In the genomic region with DNA sequence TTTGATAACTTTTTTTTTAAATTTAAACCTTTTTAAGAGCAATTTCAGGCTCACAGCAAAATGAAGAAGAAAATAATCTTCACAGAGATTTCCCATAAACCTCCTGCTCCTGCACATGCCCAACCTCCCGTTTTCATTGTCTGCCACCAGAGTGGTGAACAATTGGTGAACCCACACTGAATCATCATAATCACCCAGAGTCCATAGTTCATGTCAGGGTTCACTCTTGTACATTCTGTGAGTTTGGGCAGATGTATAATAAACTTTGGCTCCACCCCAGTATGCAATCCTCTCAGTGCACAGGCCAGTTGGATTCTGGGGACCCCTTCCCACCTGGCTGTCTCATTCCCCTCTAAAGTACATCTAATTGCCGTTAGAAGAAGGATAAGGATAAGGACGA, we compare ENCODE assay signal across 34 cellular contexts. TPM values are rescaled to one million over a fixed set of nuclear protein-coding genes. Genes with fewer than 3 reads are reported as not detected.
"Had no signal": no experiment of that assay in that cellular context is flagged by ENCODE, and none has a peak within 500 bp of the region (broad histone marks: within the 10 kb centered on the region; RNA-seq: fewer than 3 reads in every experiment).

No MANE protein-coding gene starts in this region.

- H3K9me3 Mint-ChIP-seq: activated CD4-positive, alpha-beta memory T cell treated with anti-CD3 and anti-CD28 coated beads, Interleukin-2, amount 10 ng/mL, durations not matched to agents 7 days and 5 days; activated CD4-positive, alpha-beta T cell treated with anti-CD3 and anti-CD28 coated beads, Interleukin-2, amount 10 ng/mL, durations not matched to agents 7 days and 5 days; activated naive CD4-positive, alpha-beta T cell treated with anti-CD3 and anti-CD28 coated beads, Interleukin-2, amount 10 ng/mL, durations not matched to agents 7 days and 5 days; activated naive CD4-positive, alpha-beta T cell treated with anti-CD3 and anti-CD28 coated beads, Interleukin-2, amount 50 U/mL, for 72 hours; activated naive CD8-positive, alpha-beta T cell treated with anti-CD3 and anti-CD28 coated beads, Interleukin-2, amount 10 ng/mL, durations not matched to agents 7 days and 5 days; activated T-cell treated with anti-CD3 and anti-CD28 coated beads, Interleukin-2, amount 50 U/mL, for 24 hours; activated T-cell treated with anti-CD3 and anti-CD28 coated beads, Interleukin-2, amount 50 U/mL, for 72 hours; central memory CD8-positive, alpha-beta T cell; dendritic cell treated with granulocyte-macrophage colony-stimulating factor and Interleukin-4, amounts not matched to agents 40 ng/mL and 50 ng/mL, for 4 days; effector memory CD8-positive, alpha-beta T cell had no signal

- DNase-seq: activated CD4-positive, alpha-beta memory T cell treated with anti-CD3 and anti-CD28 coated beads, Interleukin-2, amount 10 ng/mL, durations not matched to agents 7 days and 5 days; activated CD4-positive, alpha-beta T cell treated with anti-CD3 and anti-CD28 coated beads for 1 hour; activated CD4-positive, alpha-beta T cell treated with anti-CD3 and anti-CD28 coated beads for 4 hours; activated CD4-positive, alpha-beta T cell treated with anti-CD3 and anti-CD28 coated beads, Interleukin-2, amount 10 ng/mL, durations not matched to agents 7 days and 5 days; activated CD4-positive, alpha-beta T cell treated with anti-CD3 and anti-CD28 coated beads, Interleukin-2, amount 50 U/mL, for 4 hours; activated CD8-positive, alpha-beta memory T cell treated with anti-CD3 and anti-CD28 coated beads, Interleukin-2, amount 50 U/mL, for 48 hours; activated gamma-delta T cell; activated naive CD4-positive, alpha-beta T cell; activated naive CD4-positive, alpha-beta T cell treated with anti-CD3 and anti-CD28 coated beads, Interleukin-2, amount 10 ng/mL, durations not matched to agents 7 days and 5 days; activated naive CD8-positive, alpha-beta T cell treated with anti-CD3 and anti-CD28 coated beads, Interleukin-2, amount 10 ng/mL, durations not matched to agents 7 days and 5 days; activated T-cell treated with anti-CD3 and anti-CD28 coated beads for 4 hours; activated T-cell treated with anti-CD3 and anti-CD28 coated beads, Interleukin-2, amount 50 U/mL, for 24 hours; activated T-cell treated with anti-CD3 and anti-CD28 coated beads, Interleukin-2, amount 50 U/mL, for 72 hours; brain microvascular endothelial cell; effector CD4-positive, alpha-beta T cell; effector memory CD8-positive, alpha-beta T cell; esophagus squamous epithelium; foreskin melanocyte; heart right ventricle; T-helper 2 cell had no signal

- H3K9me3 ChIP-seq: esophagus squamous epithelium, gastroesophageal sphincter, heart right ventricle had no signal

- H3K27ac ChIP-seq: brain microvascular endothelial cell, coronary artery, epithelial cell of prostate, esophagus squamous epithelium, gastroesophageal sphincter, heart right ventricle had no signal

- H3K4me1 ChIP-seq: esophagus squamous epithelium, gastroesophageal sphincter, heart right ventricle had no signal

- H3K27ac Mint-ChIP-seq: activated CD4-positive, alpha-beta memory T cell treated with anti-CD3 and anti-CD28 coated beads, Interleukin-2, amount 10 ng/mL, durations not matched to agents 7 days and 5 days; activated CD4-positive, alpha-beta T cell treated with anti-CD3 and anti-CD28 coated beads, Interleukin-2, amount 10 ng/mL, durations not matched to agents 7 days and 5 days; activated naive CD4-positive, alpha-beta T cell treated with anti-CD3 and anti-CD28 coated beads, Interleukin-2, amount 10 ng/mL, durations not matched to agents 7 days and 5 days; activated naive CD4-positive, alpha-beta T cell treated with anti-CD3 and anti-CD28 coated beads, Interleukin-2, amount 50 U/mL, for 72 hours; activated naive CD8-positive, alpha-beta T cell treated with anti-CD3 and anti-CD28 coated beads, Interleukin-2, amount 10 ng/mL, durations not matched to agents 7 days and 5 days; activated T-cell treated with anti-CD3 and anti-CD28 coated beads, Interleukin-2, amount 50 U/mL, for 24 hours; activated T-cell treated with anti-CD3 and anti-CD28 coated beads, Interleukin-2, amount 50 U/mL, for 72 hours; dendritic cell treated with granulocyte-macrophage colony-stimulating factor and Interleukin-4, amounts not matched to agents 40 ng/mL and 50 ng/mL, for 4 days; effector memory CD8-positive, alpha-beta T cell had no signal

- H3K4me3 ChIP-seq: coronary artery, esophagus squamous epithelium, gastroesophageal sphincter, heart right ventricle had no signal

- H3K36me3 Mint-ChIP-seq: activated naive CD4-positive, alpha-beta T cell treated with anti-CD3 and anti-CD28 coated beads, Interleukin-2, amount 50 U/mL, for 72 hours had no signal

- H3K4me1 Mint-ChIP-seq: activated CD4-positive, alpha-beta T cell treated with anti-CD3 and anti-CD28 coated beads, Interleukin-2, amount 10 ng/mL, durations not matched to agents 7 days and 5 days; activated naive CD4-positive, alpha-beta T cell treated with anti-CD3 and anti-CD28 coated beads, Interleukin-2, amount 10 ng/mL, durations not matched to agents 7 days and 5 days; activated naive CD8-positive, alpha-beta T cell treated with anti-CD3 and anti-CD28 coated beads, Interleukin-2, amount 10 ng/mL, durations not matched to agents 7 days and 5 days; central memory CD8-positive, alpha-beta T cell had no signal

- H3K27me3 Mint-ChIP-seq: activated CD4-positive, alpha-beta memory T cell treated with anti-CD3 and anti-CD28 coated beads, Interleukin-2, amount 10 ng/mL, durations not matched to agents 7 days and 5 days; activated CD4-positive, alpha-beta T cell treated with anti-CD3 and anti-CD28 coated beads, Interleukin-2, amount 10 ng/mL, durations not matched to agents 7 days and 5 days; activated naive CD4-positive, alpha-beta T cell treated with anti-CD3 and anti-CD28 coated beads, Interleukin-2, amount 10 ng/mL, durations not matched to agents 7 days and 5 days; activated naive CD8-positive, alpha-beta T cell treated with anti-CD3 and anti-CD28 coated beads, Interleukin-2, amount 10 ng/mL, durations not matched to agents 7 days and 5 days; central memory CD8-positive, alpha-beta T cell had no signal

- H3K36me3 ChIP-seq: brain microvascular endothelial cell, esophagus squamous epithelium had no signal

- H3K4me3 Mint-ChIP-seq: activated CD4-positive, alpha-beta memory T cell treated with anti-CD3 and anti-CD28 coated beads, Interleukin-2, amount 10 ng/mL, durations not matched to agents 7 days and 5 days; activated CD4-positive, alpha-beta T cell treated with anti-CD3 and anti-CD28 coated beads, Interleukin-2, amount 10 ng/mL, durations not matched to agents 7 days and 5 days; activated naive CD4-positive, alpha-beta T cell treated with anti-CD3 and anti-CD28 coated beads, Interleukin-2, amount 10 ng/mL, durations not matched to agents 7 days and 5 days; activated naive CD8-positive, alpha-beta T cell treated with anti-CD3 and anti-CD28 coated beads, Interleukin-2, amount 10 ng/mL, durations not matched to agents 7 days and 5 days; activated T-cell treated with anti-CD3 and anti-CD28 coated beads, Interleukin-2, amount 50 U/mL, for 24 hours; activated T-cell treated with anti-CD3 and anti-CD28 coated beads, Interleukin-2, amount 50 U/mL, for 72 hours; central memory CD8-positive, alpha-beta T cell; dendritic cell treated with granulocyte-macrophage colony-stimulating factor and Interleukin-4, amounts not matched to agents 40 ng/mL and 50 ng/mL, for 4 days; effector memory CD8-positive, alpha-beta T cell had no signal

- H3K27me3 ChIP-seq: brain microvascular endothelial cell, heart right ventricle had no signal

RNA-seq across cellular contexts. Expression of gene STARD6, which starts 24.4 kb away (rescaled TPM):
- total RNA-seq: activated CD4-positive, alpha-beta memory T cell treated with anti-CD3 and anti-CD28 coated beads, Interleukin-2, amount 10 ng/mL, durations not matched to agents 7 days and 5 days; activated CD4-positive, alpha-beta T cell treated with anti-CD3 and anti-CD28 coated beads, Interleukin-2, amount 10 ng/mL, durations not matched to agents 7 days and 5 days; activated naive CD4-positive, alpha-beta T cell treated with anti-CD3 and anti-CD28 coated beads, Interleukin-2, amount 50 U/mL, for 72 hours; activated naive CD8-positive, alpha-beta T cell treated with anti-CD3 and anti-CD28 coated beads, Interleukin-2, amount 10 ng/mL, durations not matched to agents 7 days and 5 days; astrocyte; bronchial epithelial cell; cardiac septum; cerebellum; endothelial cell of umbilical vein; esophagus squamous epithelium; gastroesophageal sphincter; glomerular endothelial cell; T-helper 1 cell treated with Interleukin-12 subunit alpha and Interleukin-12 subunit beta and Interleukin-4 antibody, amounts not matched to agents 30 ng/mL and 1 ng/mL, for 36 hours had no signal
- polyA plus RNA-seq: endothelial cell of umbilical vein, esophagus, heart right ventricle had no signal
